In the genomic region with DNA sequence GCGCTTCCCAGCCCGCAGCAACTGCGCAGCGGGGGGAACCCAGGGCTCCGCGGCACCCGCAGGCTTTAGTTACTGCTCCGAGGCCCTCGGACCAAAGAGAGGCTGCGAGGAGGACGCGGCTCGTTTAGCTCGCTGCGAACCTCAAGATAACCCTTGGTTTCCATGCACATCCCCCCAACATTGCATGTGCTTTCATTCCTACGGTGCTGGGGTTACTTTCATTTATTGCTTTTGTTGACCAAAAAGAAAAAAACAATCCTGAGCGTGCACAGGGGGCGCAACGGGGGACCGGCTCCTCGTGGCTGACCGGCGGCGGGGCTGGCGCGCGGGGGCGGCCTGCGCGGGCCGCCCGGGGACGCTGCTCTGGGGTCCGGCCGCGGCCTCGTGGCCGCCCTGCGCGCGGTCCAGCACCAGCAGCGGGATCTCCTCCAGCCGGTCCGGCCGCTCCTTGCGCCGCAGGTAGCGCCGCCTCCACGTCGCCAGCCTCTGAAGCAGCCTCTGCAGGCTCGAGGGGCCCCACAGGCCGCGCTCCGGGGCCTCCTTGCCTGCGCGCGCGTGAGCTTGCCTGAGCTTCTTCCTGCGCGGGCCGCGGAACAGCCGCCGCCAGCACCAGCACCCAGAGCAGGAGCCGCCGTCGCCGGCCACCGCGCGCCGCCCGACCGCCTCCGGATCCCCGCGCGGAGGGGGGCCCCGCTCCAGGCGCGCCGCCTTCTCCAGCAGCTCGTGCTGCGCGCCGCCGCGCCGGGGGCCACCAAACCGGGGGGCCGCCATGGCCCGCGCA, we compare ENCODE assay signal across 8 cellular contexts.
DNase-seq lines count a peak whose midpoint lies in the region; ATAC-seq and TF ChIP-seq lines count a peak whose summit lies in the region.

No MANE protein-coding gene starts in this region.

- H3K27ac ChIP-seq in OCI-LY3 (ENCODE audit: low read length), result no peak overlapping the region
- no peak overlapping the region for H3K27ac ChIP-seq in body of pancreas

- H3K9ac ChIP-seq in OCI-LY3 (ENCODE audit: low read length), result 0 out of 2 replicates have a peak overlapping the region, but pooled peaks have one; percentile 24

- H3K4me1 ChIP-seq in OCI-LY3 (ENCODE audit: low read length), result peaks cover 16% of the 10 kb centered on the region
- peaks cover 4% of the 10 kb centered on the region for H3K4me1 ChIP-seq in body of pancreas

- no peaks in the 10 kb centered on the region for H3K79me2 ChIP-seq in OCI-LY3 (ENCODE audit: low read length)

- peak overlapping the region; percentile 94 for H3K4me2 ChIP-seq in OCI-LY3 (ENCODE audit: low read length)

- H3K9me3 ChIP-seq in OCI-LY3 (ENCODE audit: insufficient read depth, low read length), result peaks cover 4% of the 10 kb centered on the region; the same call in 1 of the 2 replicates
- no peaks in the 10 kb centered on the region for H3K9me3 ChIP-seq in body of pancreas

- 0 to 1% methylated on average over 30 to 67 of the region's 94 CpGs for WGBS in body of pancreas, 2 donors

- intact Hi-C loops in body of pancreas (cut with DNase I), result no loop called here

- H3K36me3 ChIP-seq in OCI-LY3 (replicated peaks; ENCODE audit: low read depth, low read length) (peaks cover 3% of the 10 kb centered on the region), body of pancreas (replicated peaks in 1 of 2; ENCODE audit: insufficient read depth in 1 of 2, low read depth in 2 of 2) (no peaks in the 10 kb centered on the region)

- H4K20me1 ChIP-seq in OCI-LY3 (ENCODE audit: insufficient read depth, low read length), result peaks cover 14% of the 10 kb centered on the region; the same call in 1 of the 2 replicates

- H3K27me3 ChIP-seq in OCI-LY3 (ENCODE audit: low read depth, low read length), result peaks cover 24% of the 10 kb centered on the region
- no peaks in the 10 kb centered on the region for H3K27me3 ChIP-seq in body of pancreas

- H3K4me3 ChIP-seq in OCI-LY3 (ENCODE audit: low read length) (peak overlapping the region; percentile 73), body of pancreas (peak overlapping the region in 1 of 2 donors; percentile 56), iPS-11a (ENCODE audit: low read depth, low read length) (peak overlapping the region; percentile 41), retinal pigment epithelial cell (ENCODE audit: low read length) (peak overlapping the region; percentile 47)

- TF ChIP-seq POLR2A in body of pancreas (IDR thresholded peaks at IDR 0.05), result no peak

- TF ChIP-seq CTCF in OCI-LY3 (IDR thresholded peaks at IDR 0.05; ENCODE audit: low read depth, low read length), result no peak
- TF ChIP-seq CTCF in body of pancreas (IDR thresholded peaks at IDR 0.05), result no peak
- no peak for TF ChIP-seq CTCF in retinal pigment epithelial cell (conservative IDR thresholded peaks at IDR 0.05; ENCODE audit: low read depth, low read length)

- DNase-seq in activated effector memory CD4-positive, alpha-beta T cell treated with anti-CD3 and anti-CD28 coated beads, Interleukin-2, amount 50 U/mL, for 16 hours, result peak; percentile 64
- no peak for DNase-seq in activated effector memory CD4-positive, alpha-beta T cell treated with Interleukin-2 at 50 U/mL for 16 hours
- DNase-seq in body of pancreas, result peak; percentile 27 to 58 (median 39)
- DNase-seq in retinal pigment epithelial cell (ENCODE audit: low read depth), result no peak

- ATAC-seq in body of pancreas, result peak; percentile 73
- ATAC-seq in GM21447 (IDR thresholded peaks at IDR 0.05; ENCODE audit: unreplicated experiment), result no peak
- ATAC-seq in HG03196 (IDR thresholded peaks at IDR 0.05; ENCODE audit: unreplicated experiment), result no peak

- H2AFZ ChIP-seq in OCI-LY3 (ENCODE audit: low read depth, low read length), result peak overlapping the region; percentile 29; the same call in 1 of the 2 replicates

Comparison
In these comparisons a context has a peak if more than half of its experiments do, and no peak if none do; other contexts are left out.
1. DNase-seq: peak in activated effector memory CD4-positive, alpha-beta T cell treated with anti-CD3 and anti-CD28 coated beads, Interleukin-2, amount 50 U/mL, for 16 hours (single experiment) and body of pancreas (4 of 4); none in activated effector memory CD4-positive, alpha-beta T cell treated with Interleukin-2 at 50 U/mL for 16 hours (single experiment) and retinal pigment epithelial cell (single experiment).